27 cellular contexts compared by ENCODE assay signal in the genomic region with DNA sequence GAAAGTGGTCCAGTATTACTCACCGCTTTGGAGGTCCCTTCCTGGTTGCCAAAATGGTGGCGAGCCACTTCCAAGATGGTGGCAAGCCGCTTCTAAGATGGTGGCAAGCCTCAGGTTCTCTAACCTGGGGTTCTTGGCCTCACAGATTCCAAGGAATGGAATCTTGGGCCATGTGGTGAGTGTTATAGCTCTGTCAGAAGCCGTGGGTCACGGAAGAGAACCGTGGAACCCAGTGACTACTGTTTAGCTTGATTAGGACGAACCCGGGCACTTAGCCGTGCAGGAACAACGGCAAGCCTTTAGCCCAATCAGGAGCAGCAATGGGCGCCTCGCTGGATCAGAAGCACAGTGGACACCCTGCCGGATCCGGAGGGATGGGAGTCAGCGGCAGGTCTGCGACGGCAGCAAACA.
"Had no signal": no experiment of that assay in that cellular context is flagged by ENCODE, and none has a peak within 500 bp of the region (broad histone marks: within the 10 kb centered on the region; RNA-seq: fewer than 3 reads in every experiment).

No MANE protein-coding gene starts in this region.

- ATAC-seq: left lobe of liver; lower lobe of right lung; mucosa of descending colon; right lobe of liver; stimulated activated memory B cell treated with anti-CD40 and anti-IgM and Interleukin-4, amounts not matched to agents 10 μg/mL and 1 μg/mL and 100 μg/mL, for 72 hours; WTC11 had no signal

- H3K27ac Mint-ChIP-seq: activated naive CD8-positive, alpha-beta T cell; activated T-cell treated with anti-CD3 and anti-CD28 coated beads, Interleukin-2, amount 50 U/mL, for 24 hours; activated T-helper 2 cell treated with anti-CD3 and anti-CD28 coated beads, Interferon-gamma antibody, Interleukin-2, Interleukin-4, amounts not matched to agents 10 μg/mL and 5 μg/mL and 100 μg/mL, durations not matched to agents 14 hours and 24 hours and 36 hours; dendritic cell treated with granulocyte-macrophage colony-stimulating factor and Interleukin-4, amounts not matched to agents 40 ng/mL and 50 ng/mL, for 4 days; stimulated activated memory B cell treated with anti-CD40 and anti-IgM and Interleukin-4, amounts not matched to agents 10 μg/mL and 1 μg/mL and 100 μg/mL, for 72 hours; WTC11 had no signal

- H3K27me3 Mint-ChIP-seq: activated naive CD8-positive, alpha-beta T cell; activated T-cell treated with anti-CD3 and anti-CD28 coated beads, Interleukin-2, amount 50 U/mL, for 24 hours; dendritic cell treated with granulocyte-macrophage colony-stimulating factor and Interleukin-4, amounts not matched to agents 40 ng/mL and 50 ng/mL, for 4 days; stimulated activated memory B cell treated with anti-CD40 and anti-IgM and Interleukin-4, amounts not matched to agents 10 μg/mL and 1 μg/mL and 100 μg/mL, for 72 hours had no signal

- DNase-seq: activated CD4-positive, alpha-beta T cell treated with anti-CD3 and anti-CD28 coated beads, Interleukin-2, amount 50 U/mL, for 4 hours; activated CD8-positive, alpha-beta memory T cell treated with anti-CD3 and anti-CD28 coated beads for 24 hours; activated CD8-positive, alpha-beta memory T cell treated with anti-CD3 and anti-CD28 coated beads, Interleukin-2, amount 50 U/mL, for 4 hours; activated naive CD4-positive, alpha-beta T cell; activated T-cell treated with anti-CD3 and anti-CD28 coated beads, Interleukin-2, amount 50 U/mL, for 24 hours; adrenal gland; brain microvascular endothelial cell; caudate nucleus; effector CD8-positive, alpha-beta T cell; erythroblast; foreskin fibroblast; lower lobe of right lung; mucosa of descending colon; occipital lobe; right lobe of liver; stimulated activated CD4-positive, alpha-beta T cell treated with anti-CD3 and anti-CD28 coated beads, Interleukin-2, amount 100 ng/mL, for 24 hours; stomach had no signal

- H3K36me3 ChIP-seq: adrenal gland, ascending aorta, brain microvascular endothelial cell, lower lobe of right lung, right lobe of liver, stomach, suprapubic skin, tibial nerve had no signal

- H3K27ac ChIP-seq: adrenal gland, ascending aorta, brain microvascular endothelial cell, lower lobe of right lung, right lobe of liver, skin epidermis, stomach, suprapubic skin, tibial nerve had no signal

- H3K4me1 Mint-ChIP-seq: stimulated activated memory B cell treated with anti-CD40 and anti-IgM and Interleukin-4, amounts not matched to agents 10 μg/mL and 1 μg/mL and 100 μg/mL, for 72 hours had no signal

- H3K4me3 Mint-ChIP-seq: activated naive CD8-positive, alpha-beta T cell; activated T-cell treated with anti-CD3 and anti-CD28 coated beads, Interleukin-2, amount 50 U/mL, for 24 hours; dendritic cell treated with granulocyte-macrophage colony-stimulating factor and Interleukin-4, amounts not matched to agents 40 ng/mL and 50 ng/mL, for 4 days; stimulated activated memory B cell treated with anti-CD40 and anti-IgM and Interleukin-4, amounts not matched to agents 10 μg/mL and 1 μg/mL and 100 μg/mL, for 72 hours; WTC11 had no signal

- H3K4me3 ChIP-seq: adrenal gland, ascending aorta, lower lobe of right lung, mucosa of descending colon, right lobe of liver, skin epidermis, stomach, suprapubic skin, tibial nerve had no signal

- H3K36me3 Mint-ChIP-seq: activated naive CD8-positive, alpha-beta T cell; stimulated activated memory B cell treated with anti-CD40 and anti-IgM and Interleukin-4, amounts not matched to agents 10 μg/mL and 1 μg/mL and 100 μg/mL, for 72 hours; WTC11 had no signal

- H3K4me1 ChIP-seq: adrenal gland, ascending aorta, lower lobe of right lung, right lobe of liver, stomach, suprapubic skin, tibial nerve had no signal

- H3K27me3 ChIP-seq: adrenal gland, ascending aorta, brain microvascular endothelial cell, right lobe of liver, stomach, suprapubic skin, tibial nerve had no signal

- H3K9me3 ChIP-seq: adrenal gland, ascending aorta, lower lobe of right lung, mucosa of descending colon, right lobe of liver, suprapubic skin, tibial nerve had no signal
